Comparison of ENCODE assay signal across 1 cellular context in genomic region chr3:150603090-150603887, GRCh38.
A peak's percentile ranks its signal among the peaks of the same experiment; 100 is the strongest.
TF ChIP-seq lines count a peak whose summit lies in the region.

A gene with protein sequence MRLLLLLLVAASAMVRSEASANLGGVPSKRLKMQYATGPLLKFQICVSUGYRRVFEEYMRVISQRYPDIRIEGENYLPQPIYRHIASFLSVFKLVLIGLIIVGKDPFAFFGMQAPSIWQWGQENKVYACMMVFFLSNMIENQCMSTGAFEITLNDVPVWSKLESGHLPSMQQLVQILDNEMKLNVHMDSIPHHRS (plus strand): TSS chr3:150603321. CDS start chr3:150603363, 42 bp downstream.

TF ChIP-seq in K562, 482 proteins besides CTCF, POLR2A, EP300 and RAD21 (continued from another document and continues in another):
- TF ChIP-seq RREB1 (CRISPR knock-in tag; IDR thresholded peaks at IDR 0.05), result no peak
- TF ChIP-seq RBM25 (IDR thresholded peaks at IDR 0.05; ENCODE audit: low read depth, low read length, severe bottlenecking), result no peak
- TF ChIP-seq POU5F1 (IDR thresholded peaks at IDR 0.05; ENCODE audit: borderline replicate concordance, low read depth, low read length, partially characterized antibody), result peak; percentile 42
- TF ChIP-seq ZNF253 (CRISPR knock-in tag; conservative IDR thresholded peaks at IDR 0.05), result no peak
- no peak for TF ChIP-seq ZNF133 (CRISPR knock-in tag; IDR thresholded peaks at IDR 0.05)
- no peak for TF ChIP-seq ILK (tag; IDR thresholded peaks at IDR 0.05; ENCODE audit: borderline replicate concordance, low read depth)
- no peak for TF ChIP-seq ERF (CRISPR knock-in tag; IDR thresholded peaks at IDR 0.05)
- TF ChIP-seq ZNF830 (CRISPR knock-in tag; IDR thresholded peaks at IDR 0.05), result no peak
- no peak for TF ChIP-seq ZC3H8 (IDR thresholded peaks at IDR 0.05)
- no peak for TF ChIP-seq ZNF79 (CRISPR knock-in tag; IDR thresholded peaks at IDR 0.05; ENCODE audit: low read depth)
- no peak for TF ChIP-seq ATF6 (CRISPR knock-in tag; IDR thresholded peaks at IDR 0.05)
- TF ChIP-seq KLF1 (tag; IDR thresholded peaks at IDR 0.05), result no peak
- TF ChIP-seq, protein P1, sequence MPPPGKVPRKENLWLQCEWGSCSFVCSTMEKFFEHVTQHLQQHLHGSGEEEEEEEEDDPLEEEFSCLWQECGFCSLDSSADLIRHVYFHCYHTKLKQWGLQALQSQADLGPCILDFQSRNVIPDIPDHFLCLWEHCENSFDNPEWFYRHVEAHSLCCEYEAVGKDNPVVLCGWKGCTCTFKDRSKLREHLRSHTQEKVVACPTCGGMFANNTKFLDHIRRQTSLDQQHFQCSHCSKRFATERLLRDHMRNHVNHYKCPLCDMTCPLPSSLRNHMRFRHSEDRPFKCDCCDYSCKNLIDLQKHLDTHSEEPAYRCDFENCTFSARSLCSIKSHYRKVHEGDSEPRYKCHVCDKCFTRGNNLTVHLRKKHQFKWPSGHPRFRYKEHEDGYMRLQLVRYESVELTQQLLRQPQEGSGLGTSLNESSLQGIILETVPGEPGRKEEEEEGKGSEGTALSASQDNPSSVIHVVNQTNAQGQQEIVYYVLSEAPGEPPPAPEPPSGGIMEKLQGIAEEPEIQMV (tag; conservative IDR thresholded peaks at IDR 0.05; ENCODE audit: low read depth), result no peak
- no peak for TF ChIP-seq HNRNPL (IDR thresholded peaks at IDR 0.05; ENCODE audit: low read depth, low read length)
- TF ChIP-seq ZNF695 (CRISPR knock-in tag; IDR thresholded peaks at IDR 0.05), result no peak
- TF ChIP-seq TARDBP (IDR thresholded peaks at IDR 0.05), result no peak
- TF ChIP-seq BCOR (IDR thresholded peaks at IDR 0.05), result peak; percentile 7; the same call in 1 of the 2 replicates
- TF ChIP-seq ZFP1 (CRISPR knock-in tag; IDR thresholded peaks at IDR 0.05), result no peak
- TF ChIP-seq ZNF584 (CRISPR knock-in tag; IDR thresholded peaks at IDR 0.05; ENCODE audit: low read depth), result no peak
- TF ChIP-seq ETV6 (IDR thresholded peaks at IDR 0.05; ENCODE audit: borderline replicate concordance in 1 of 2, low read depth in 2 of 2, low read length in 1 of 2), result no peak
- peak; percentile 77; the same call in 1 of the 2 replicates for TF ChIP-seq ETV6 (CRISPR knock-in tag; IDR thresholded peaks at IDR 0.05; ENCODE audit: borderline replicate concordance)
- TF ChIP-seq ZZZ3 (IDR thresholded peaks at IDR 0.05), result no peak
- no peak; the same call in 1 of the 2 replicates for TF ChIP-seq GATAD2B (IDR thresholded peaks at IDR 0.05; ENCODE audit: borderline replicate concordance)
- 0 out of 2 replicates have a peak, but pooled peaks have one; percentile 13 for TF ChIP-seq NFATC3 (IDR thresholded peaks at IDR 0.05)
- TF ChIP-seq, protein P2, sequence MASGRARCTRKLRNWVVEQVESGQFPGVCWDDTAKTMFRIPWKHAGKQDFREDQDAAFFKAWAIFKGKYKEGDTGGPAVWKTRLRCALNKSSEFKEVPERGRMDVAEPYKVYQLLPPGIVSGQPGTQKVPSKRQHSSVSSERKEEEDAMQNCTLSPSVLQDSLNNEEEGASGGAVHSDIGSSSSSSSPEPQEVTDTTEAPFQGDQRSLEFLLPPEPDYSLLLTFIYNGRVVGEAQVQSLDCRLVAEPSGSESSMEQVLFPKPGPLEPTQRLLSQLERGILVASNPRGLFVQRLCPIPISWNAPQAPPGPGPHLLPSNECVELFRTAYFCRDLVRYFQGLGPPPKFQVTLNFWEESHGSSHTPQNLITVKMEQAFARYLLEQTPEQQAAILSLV (tag; IDR thresholded peaks at IDR 0.05), result no peak
- no peak for TF ChIP-seq MBD1 (CRISPR knock-in tag; IDR thresholded peaks at IDR 0.05)
- no peak for TF ChIP-seq FOSL1 (tag; conservative IDR thresholded peaks at IDR 0.05)
- no peak for TF ChIP-seq IRF1 (CRISPR knock-in tag; IDR thresholded peaks at IDR 0.05; ENCODE audit: borderline replicate concordance)
- TF ChIP-seq HNRNPUL1 (IDR thresholded peaks at IDR 0.05; ENCODE audit: low read length), result no peak
- no peak for TF ChIP-seq CCAR2 (IDR thresholded peaks at IDR 0.05; ENCODE audit: low read depth, low read length)
- no peak for TF ChIP-seq SMARCE1 (IDR thresholded peaks at IDR 0.05)
- TF ChIP-seq RBM15 (IDR thresholded peaks at IDR 0.05; ENCODE audit: insufficient read depth, low read length), result no peak
- TF ChIP-seq ZNF280B (CRISPR knock-in tag; IDR thresholded peaks at IDR 0.05), result no peak
- TF ChIP-seq ZNF174 (CRISPR knock-in tag; IDR thresholded peaks at IDR 0.05), result no peak
- TF ChIP-seq TCF7 (IDR thresholded peaks at IDR 0.05; ENCODE audit: borderline replicate concordance), result 0 out of 2 replicates have a peak, but pooled peaks have one; percentile 18
- TF ChIP-seq ZNF785 (CRISPR knock-in tag; IDR thresholded peaks at IDR 0.05), result no peak
- TF ChIP-seq STAG1 (CRISPR knock-in tag; IDR thresholded peaks at IDR 0.05; ENCODE audit: borderline replicate concordance), result 0 out of 2 replicates have a peak, but pooled peaks have one; percentile 49
- no peak for TF ChIP-seq NFE2 (IDR thresholded peaks at IDR 0.05; ENCODE audit: low read depth)
- TF ChIP-seq SMAD2 (IDR thresholded peaks at IDR 0.05; ENCODE audit: low read depth, low read length), result no peak
- TF ChIP-seq, protein P3, sequence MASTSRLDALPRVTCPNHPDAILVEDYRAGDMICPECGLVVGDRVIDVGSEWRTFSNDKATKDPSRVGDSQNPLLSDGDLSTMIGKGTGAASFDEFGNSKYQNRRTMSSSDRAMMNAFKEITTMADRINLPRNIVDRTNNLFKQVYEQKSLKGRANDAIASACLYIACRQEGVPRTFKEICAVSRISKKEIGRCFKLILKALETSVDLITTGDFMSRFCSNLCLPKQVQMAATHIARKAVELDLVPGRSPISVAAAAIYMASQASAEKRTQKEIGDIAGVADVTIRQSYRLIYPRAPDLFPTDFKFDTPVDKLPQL (IDR thresholded peaks at IDR 0.05; ENCODE audit: extremely low read depth, insufficient read length), result peak; percentile 68
- TF ChIP-seq BHLHE40 (IDR thresholded peaks at IDR 0.05; ENCODE audit: low read length), result peak; percentile 14; the same call in 1 of the 2 replicates
- TF ChIP-seq CBX3 (IDR thresholded peaks at IDR 0.05; ENCODE audit: borderline replicate concordance in 1 of 2, low read length in 2 of 2), result no peak; a peak in 1 of 3 replicates
- no peak for TF ChIP-seq ARHGAP35 (IDR thresholded peaks at IDR 0.05; ENCODE audit: partially characterized antibody)
- peak; percentile 56; the same call in 1 of the 2 replicates for TF ChIP-seq GTF2A2 (tag; IDR thresholded peaks at IDR 0.05)
- no peak for TF ChIP-seq ZNF217 (CRISPR knock-in tag; IDR thresholded peaks at IDR 0.05)
- peak; percentile 77 for TF ChIP-seq NFIC (IDR thresholded peaks at IDR 0.05)
- TF ChIP-seq E2F3 (CRISPR knock-in tag; IDR thresholded peaks at IDR 0.05), result no peak
- TF ChIP-seq TBL1XR1 (IDR thresholded peaks at IDR 0.05; ENCODE audit: low read length in 2 of 2), result peak in 1 of 2 experiments; percentile 6; a peak in 2 of 4 replicates
- TF ChIP-seq PML (IDR thresholded peaks at IDR 0.05; ENCODE audit: low read length), result peak; percentile 82
- no peak for TF ChIP-seq ZNF778 (CRISPR knock-in tag; IDR thresholded peaks at IDR 0.05)
- TF ChIP-seq RBM39 (optimal IDR thresholded peaks at IDR 0.05; ENCODE audit: low read depth, low read length), result no peak
- TF ChIP-seq CTBP1 (IDR thresholded peaks at IDR 0.05; ENCODE audit: borderline replicate concordance), result peak; percentile 51; the same call in 1 of the 2 replicates
- TF ChIP-seq NEUROD1 (IDR thresholded peaks at IDR 0.05; ENCODE audit: borderline replicate concordance, low read depth, low read length, partially characterized antibody), result no peak
- TF ChIP-seq, protein P4, sequence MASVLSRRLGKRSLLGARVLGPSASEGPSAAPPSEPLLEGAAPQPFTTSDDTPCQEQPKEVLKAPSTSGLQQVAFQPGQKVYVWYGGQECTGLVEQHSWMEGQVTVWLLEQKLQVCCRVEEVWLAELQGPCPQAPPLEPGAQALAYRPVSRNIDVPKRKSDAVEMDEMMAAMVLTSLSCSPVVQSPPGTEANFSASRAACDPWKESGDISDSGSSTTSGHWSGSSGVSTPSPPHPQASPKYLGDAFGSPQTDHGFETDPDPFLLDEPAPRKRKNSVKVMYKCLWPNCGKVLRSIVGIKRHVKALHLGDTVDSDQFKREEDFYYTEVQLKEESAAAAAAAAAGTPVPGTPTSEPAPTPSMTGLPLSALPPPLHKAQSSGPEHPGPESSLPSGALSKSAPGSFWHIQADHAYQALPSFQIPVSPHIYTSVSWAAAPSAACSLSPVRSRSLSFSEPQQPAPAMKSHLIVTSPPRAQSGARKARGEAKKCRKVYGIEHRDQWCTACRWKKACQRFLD (CRISPR knock-in tag; IDR thresholded peaks at IDR 0.05), result no peak
- no peak for TF ChIP-seq HSF4 (CRISPR knock-in tag; IDR thresholded peaks at IDR 0.05; ENCODE audit: borderline replicate concordance)
- no peak for TF ChIP-seq RHOXF2B (CRISPR knock-in tag; conservative IDR thresholded peaks at IDR 0.05)
